ENCODE assay signal across 9 cellular contexts in genomic region chr1:20483098-20483832, GRCh38. TPM values are rescaled to one million over a fixed set of nuclear protein-coding genes. Genes with fewer than 3 reads are reported as not detected.
DNase-seq lines count a peak whose midpoint lies in the region; ATAC-seq and TF ChIP-seq lines count a peak whose summit lies in the region.
"Had no signal": no experiment of that assay in that cellular context is flagged by ENCODE, and none has a peak within 500 bp of the region (broad histone marks: within the 10 kb centered on the region; RNA-seq: fewer than 3 reads in every experiment).

No MANE protein-coding gene starts in this region.

- H3K4me1 Mint-ChIP-seq in immature natural killer cell, result peaks cover 0 to 13% of the 10 kb centered on the region in 2 donors

- H4K91ac ChIP-seq in IMR-90 (ENCODE audit: insufficient read depth, low read depth, low read length), result peak overlapping the region; percentile 80

- peak overlapping the region; percentile 91 for H2BK5ac ChIP-seq in IMR-90 (ENCODE audit: low read depth, low read length, poor library complexity, severe bottlenecking)

- TF ChIP-seq POLR2A in IMR-90 (IDR thresholded peaks at IDR 0.05; ENCODE audit: low read depth, low read length), result no peak

- no TSS peak for BruUV-seq in IMR-90 (replicated peaks; lab: Mats Ljungman, UMichigan)

- no peaks in the 10 kb centered on the region for H3K27me3 ChIP-seq in IMR-90 (ENCODE audit: control insufficient read depth, insufficient read depth, low read length)
- peaks cover 31 to 57% (median 57%) of the 10 kb centered on the region in 3 donors for H3K27me3 ChIP-seq in skeletal muscle tissue (ENCODE audit: control insufficient read depth in 3 of 3, insufficient read depth in 3 of 3, low read length in 3 of 3)

- H4K8ac ChIP-seq in IMR-90 (ENCODE audit: low read depth in 2 of 2, low read length in 2 of 2), result peak overlapping the region; percentile 39 to 82; a peak in 3 of 4 replicates

- TF ChIP-seq RAD21 in IMR-90 (IDR thresholded peaks at IDR 0.05; ENCODE audit: low read length), result no peak

- no peaks in the 10 kb centered on the region for H3K9me3 Mint-ChIP-seq in immature natural killer cell
- H3K9me3 Mint-ChIP-seq: activated CD4-positive, alpha-beta memory T cell treated with anti-CD3 and anti-CD28 coated beads for 36 hours had no signal

- DNase-seq in IMR-90 (no peak), astrocyte of the cerebellum (ENCODE audit: low read depth) (no peak), immature natural killer cell (no peak), AML-193 (lab: John Stamatoyannopoulos, UW) (no peak)
- no peak for DNase-seq in activated CD8-positive, alpha-beta memory T cell treated with anti-CD3 and anti-CD28 coated beads, Interleukin-2, amount 50 U/mL, for 48 hours
- DNase-seq: activated CD4-positive, alpha-beta memory T cell treated with anti-CD3 and anti-CD28 coated beads for 36 hours had no signal

- H3K4me2 ChIP-seq in IMR-90 (ENCODE audit: low read depth, low read length), result peak overlapping the region; percentile 91

- peak overlapping the region; percentile 79 for H2AK9ac ChIP-seq in IMR-90 (replicated peaks; ENCODE audit: low read depth, low read length, poor library complexity)

- POLR2A ChIA-PET in IMR-90 (lab: Charles Lee; ENCODE audit: unreplicated experiment), result interaction anchor here (0.9 to 1.0 kb wide), 2 partner anchors 12 to 121 kb away, joined by 3 to 4 read pairs; no protein-coding TSS in a partner anchor

- no peaks in the 10 kb centered on the region for H3K36me3 Mint-ChIP-seq in immature natural killer cell
- H3K36me3 Mint-ChIP-seq: activated CD4-positive, alpha-beta memory T cell treated with anti-CD3 and anti-CD28 coated beads for 36 hours had no signal

- H3K36me3 ChIP-seq in IMR-90 (ENCODE audit: control insufficient read depth, insufficient read depth, low read length) (peaks cover 12% of the 10 kb centered on the region; the same call in 1 of the 2 replicates), skeletal muscle tissue (ENCODE audit: control insufficient read depth in 3 of 3, insufficient read depth in 3 of 3, low read length in 3 of 3) (no peaks in the 10 kb centered on the region)

- H3K9me3 ChIP-seq in IMR-90 (ENCODE audit: control insufficient read depth, insufficient read depth, low read length), result no peaks in the 10 kb centered on the region
- H3K9me3 ChIP-seq in skeletal muscle tissue (ENCODE audit: control insufficient read depth in 3 of 3, low read length in 3 of 3), result no peaks in the 10 kb centered on the region

- H2BK15ac ChIP-seq in IMR-90 (ENCODE audit: low read depth, low read length), result peak overlapping the region; percentile 45; the same call in 2 of the 3 replicates

- intact Hi-C loops in IMR-90 (cut with micrococcal nuclease), result loop anchor here (5.0 kb wide), 1 partner anchor 56 kb away; no protein-coding TSS in a partner anchor

- ATAC-seq in IMR-90 (ENCODE audit: low read depth), result no peak
- ATAC-seq in HG03108 (IDR thresholded peaks at IDR 0.05; ENCODE audit: unreplicated experiment), result no peak
- no peak for ATAC-seq in activated CD4-positive, CD25-positive, alpha-beta regulatory T cell treated with anti-CD3 and anti-CD28 coated beads, Interleukin-2, amount 50 U/mL, for 24 hours

- peak overlapping the region; percentile 95 for H3K18ac ChIP-seq in IMR-90 (ENCODE audit: low read depth, low read length)

- peak overlapping the region; percentile 96 for H3K4ac ChIP-seq in IMR-90 (ENCODE audit: low read depth, low read length)

- H3K23ac ChIP-seq in IMR-90 (ENCODE audit: low read depth, low read length), result peak overlapping the region; percentile 98

- peak overlapping the region; percentile 61 for H2AK5ac ChIP-seq in IMR-90 (ENCODE audit: low read depth, low read length)

- dilution Hi-C loops in IMR-90 (cut with HindIII; ENCODE audit: low sequenced_read_pairs, unreplicated experiment), result no loop called here

- H3K4me3 ChIP-seq in IMR-90 (ENCODE audit: insufficient read depth, low read depth, low read length) (peak overlapping the region; percentile 99), astrocyte of the cerebellum (ENCODE audit: low read depth, low read length) (peak overlapping the region; percentile 87), skeletal muscle tissue (ENCODE audit: low read length in 3 of 3) (peak overlapping the region in 2 of 3 donors; percentile 57 to 62)

- peaks cover 26% of the 10 kb centered on the region for H3K9me1 ChIP-seq in IMR-90 (ENCODE audit: insufficient read depth, low read length)

- H4K20me1 ChIP-seq in IMR-90 (ENCODE audit: insufficient read depth, low read length), result peaks cover 29% of the 10 kb centered on the region

- peak overlapping the region; percentile 66 for H2AFZ ChIP-seq in IMR-90 (replicated peaks; ENCODE audit: low read length, poor library complexity)

- H3K9ac ChIP-seq in IMR-90 (ENCODE audit: low read depth, low read length), result peak overlapping the region; percentile 100
- no peak overlapping the region for H3K9ac ChIP-seq in skeletal muscle tissue (ENCODE audit: low read depth in 1 of 3, low read length in 3 of 3)

- peak overlapping the region; percentile 53; the same call in 1 of the 2 replicates for H2BK20ac ChIP-seq in IMR-90 (ENCODE audit: low read depth, low read length)

- in situ Hi-C loops in IMR-90 (cut with MboI; ENCODE audit: low sequenced_read_pairs) (no loop called here), astrocyte of the cerebellum (cut with HindIII; ENCODE audit: low sequenced_read_pairs) (no loop called here)

- H3K4me1 ChIP-seq in IMR-90 (ENCODE audit: control insufficient read depth, insufficient read depth, low read length) (peaks cover 33% of the 10 kb centered on the region), skeletal muscle tissue (ENCODE audit: control insufficient read depth in 3 of 3, insufficient read depth in 3 of 3, low read length in 3 of 3) (peaks cover 15 to 26% (median 21%) of the 10 kb centered on the region in 3 donors)

- peak overlapping the region; percentile 90 for H3K14ac ChIP-seq in IMR-90 (replicated peaks; ENCODE audit: low read depth, low read length)

- peak overlapping the region; percentile 100 for H3K27ac ChIP-seq in IMR-90 (ENCODE audit: insufficient read depth, low read length)
- H3K27ac ChIP-seq in skeletal muscle tissue (ENCODE audit: low read depth, low read length), result no peak overlapping the region

- peak overlapping the region; percentile 90 for H2BK120ac ChIP-seq in IMR-90 (ENCODE audit: low read depth, low read length)

- no peak overlapping the region for H3K27ac Mint-ChIP-seq in immature natural killer cell
- H3K27ac Mint-ChIP-seq: activated CD4-positive, alpha-beta memory T cell treated with anti-CD3 and anti-CD28 coated beads for 36 hours had no signal

- peak overlapping the region; percentile 5 for H4K5ac ChIP-seq in IMR-90 (ENCODE audit: low read depth, low read length)

- CTCF ChIA-PET in IMR-90 (lab: Yijun Ruan, JAX), result interaction anchor here (0.9 to 1.2 kb wide), 5 partner anchors 11 to 304 kb away, joined by 3 read pairs; no protein-coding TSS in a partner anchor

- peak overlapping the region; percentile 89 for H3K56ac ChIP-seq in IMR-90 (ENCODE audit: extremely low read depth, insufficient read depth, low read length)

- H3K27me3 Mint-ChIP-seq in immature natural killer cell (ENCODE audit: low read depth in 3 of 3), result peaks cover 12 to 16% (median 12%) of the 10 kb centered on the region in 3 donors

- H3K4me3 Mint-ChIP-seq in immature natural killer cell, result peak overlapping the region; percentile 18 to 74 (median 67)

- WGBS in IMR-90 (ENCODE audit: extremely low coverage in 2 of 2, insufficient read length in 1 of 2), 2 experiments, result no CpG with 5 or more reads among the region's 16 CpGs

- H3K79me1 ChIP-seq in IMR-90 (ENCODE audit: low read depth in 1 of 2, low read length in 2 of 2), result peaks cover 10 to 45% of the 10 kb centered on the region in 2 experiments

- TF ChIP-seq CTCF in IMR-90 (conservative IDR thresholded peaks at IDR 0.05; ENCODE audit: low read depth, low read length), result no peak
- TF ChIP-seq CTCF in astrocyte of the cerebellum (IDR thresholded peaks at IDR 0.05; ENCODE audit: low read depth, low read length, missing control alignments), result no peak

TF ChIP-seq in IMR-90, 13 proteins besides CTCF, POLR2A, EP300 and RAD21:
- TF ChIP-seq RFX5 (IDR thresholded peaks at IDR 0.05; ENCODE audit: low read depth, low read length) (no peak), CEBPB (IDR thresholded peaks at IDR 0.05; ENCODE audit: low read depth, low read length) (peak; percentile 94)

RNA-seq across cellular contexts. Expression of gene CAMK2N1, which starts 2.7 kb away (rescaled TPM):
- 10.2 and 28.9 TPM in 2 replicates for total RNA-seq in IMR-90 (2012; rRNA removed)
- 44.4 and 46.8 TPM in 2 replicates for polyA plus RNA-seq in IMR-90 (2012; rRNA removed)
- 21.6 and 22.6 TPM in 2 replicates for polyA plus RNA-seq in IMR-90 (2012; cell fraction: cytosol; rRNA removed)
- polyA plus RNA-seq in IMR-90 (2012; cell fraction: nucleus; rRNA removed; ENCODE audit: low replicate concordance), result 5.2 and 13.1 TPM in 2 replicates
- under 1 TPM in 2 of 3 donors, not detected in 1; 0.10 to 0.43 TPM for polyA plus RNA-seq in immature natural killer cell
- 0.52 TPM for total RNA-seq in skeletal muscle tissue

RNA-seq across cellular contexts. Expression of gene MUL1, which starts 24.7 kb away (rescaled TPM):
- total RNA-seq in IMR-90 (2012; rRNA removed) (19.7 and 21.1 TPM in 2 replicates), skeletal muscle tissue (15.1 TPM)
- polyA plus RNA-seq in IMR-90 (2012; rRNA removed) (20.6 and 20.7 TPM in 2 replicates), immature natural killer cell (10 to 100 TPM; 35.1 to 52.1 (median 49.2) TPM)
- polyA plus RNA-seq in IMR-90 (2012; cell fraction: cytosol; rRNA removed), result 18.3 and 21.6 TPM in 2 replicates
- polyA plus RNA-seq in IMR-90 (2012; cell fraction: nucleus; rRNA removed; ENCODE audit: low replicate concordance), result 8.3 and 10.7 TPM in 2 replicates
